14 cellular contexts compared by ENCODE assay signal in the genomic region with DNA sequence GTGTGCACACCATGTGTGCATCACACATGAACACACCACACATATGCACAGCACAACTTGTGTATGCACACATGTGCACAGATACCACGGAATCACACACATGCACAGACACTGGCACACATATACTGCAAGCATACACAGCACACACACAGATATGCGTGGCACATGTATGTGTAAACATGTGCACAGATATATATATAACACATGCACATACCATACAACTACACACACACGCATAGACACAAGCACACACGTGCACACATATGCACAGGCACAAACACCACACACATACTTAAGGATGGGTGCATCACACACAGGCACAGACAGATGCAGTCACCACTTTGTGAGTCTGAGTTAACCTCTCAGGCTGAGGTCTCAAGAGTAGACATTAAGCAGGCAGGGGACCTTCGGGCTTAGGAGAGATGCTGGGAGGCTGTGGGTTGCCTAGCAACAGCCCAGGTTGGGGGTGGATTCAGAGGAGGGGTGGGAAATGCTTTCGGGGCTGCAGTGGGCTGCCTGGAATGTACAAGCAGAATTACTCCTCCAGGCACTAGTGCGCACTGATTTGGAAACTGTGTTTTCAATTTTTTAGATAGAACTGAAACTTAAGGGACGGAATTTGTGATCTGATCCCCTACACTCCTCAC.
"Had no signal": no experiment of that assay in that cellular context is flagged by ENCODE, and none has a peak within 500 bp of the region (broad histone marks: within the 10 kb centered on the region; RNA-seq: fewer than 3 reads in every experiment).

No MANE protein-coding gene starts in this region.

- ATAC-seq: activated CD4-positive, CD25-positive, alpha-beta regulatory T cell treated with anti-CD3 and anti-CD28 coated beads, Interleukin-2, amount 50 U/mL, for 24 hours; gastrocnemius medialis; left cardiac atrium; stimulated activated naive B cell treated with anti-CD40 and anti-IgM and Interleukin-4, amounts not matched to agents 10 μg/mL and 1 μg/mL and 100 μg/mL, for 72 hours had no signal

- H3K36me3 ChIP-seq: lower lobe of right lung, ovary, transverse colon had no signal

- H3K9me3 ChIP-seq: gastrocnemius medialis, lower lobe of right lung, ovary, transverse colon had no signal

- DNase-seq: activated naive CD4-positive, alpha-beta T cell; activated naive CD8-positive, alpha-beta T cell treated with anti-CD3 and anti-CD28 coated beads, Interleukin-2, amount 10 ng/mL, durations not matched to agents 7 days and 5 days; erythroblast; gastrocnemius medialis; left cardiac atrium; lower lobe of right lung; ovary; stimulated activated CD4-positive, alpha-beta T cell treated with anti-CD3 and anti-CD28 coated beads, Interleukin-12 subunit alpha, Interleukin-12 subunit beta, amount 100 ng/mL, for 4 hours; stimulated activated naive B cell treated with anti-CD40 and anti-IgM and Interleukin-4, amounts not matched to agents 10 μg/mL and 1 μg/mL and 100 μg/mL, for 72 hours; T1000; transverse colon had no signal

- H3K36me3 Mint-ChIP-seq: activated naive CD8-positive, alpha-beta T cell treated with anti-CD3 and anti-CD28 coated beads, Interleukin-2, amount 10 ng/mL, durations not matched to agents 7 days and 5 days; mesothelial cell of epicardium had no signal

- H3K4me3 ChIP-seq: gastrocnemius medialis, lower lobe of right lung, ovary, transverse colon had no signal

- H3K27me3 ChIP-seq: gastrocnemius medialis, ovary, transverse colon had no signal

- H3K27ac ChIP-seq: gastrocnemius medialis, lower lobe of right lung, ovary, transverse colon had no signal

- H3K27ac Mint-ChIP-seq: activated naive CD8-positive, alpha-beta T cell treated with anti-CD3 and anti-CD28 coated beads, Interleukin-2, amount 10 ng/mL, durations not matched to agents 7 days and 5 days; mesothelial cell of epicardium; stimulated activated naive B cell treated with anti-CD40 and anti-IgM and Interleukin-4, amounts not matched to agents 10 μg/mL and 1 μg/mL and 100 μg/mL, for 72 hours had no signal

- H3K4me1 ChIP-seq: gastrocnemius medialis, lower lobe of right lung, transverse colon had no signal

- H3K4me3 Mint-ChIP-seq: activated naive CD8-positive, alpha-beta T cell treated with anti-CD3 and anti-CD28 coated beads, Interleukin-2, amount 10 ng/mL, durations not matched to agents 7 days and 5 days; mesothelial cell of epicardium; neural crest cell; stimulated activated naive B cell treated with anti-CD40 and anti-IgM and Interleukin-4, amounts not matched to agents 10 μg/mL and 1 μg/mL and 100 μg/mL, for 72 hours had no signal

- H3K4me1 Mint-ChIP-seq: activated naive CD8-positive, alpha-beta T cell treated with anti-CD3 and anti-CD28 coated beads, Interleukin-2, amount 10 ng/mL, durations not matched to agents 7 days and 5 days; stimulated activated naive B cell treated with anti-CD40 and anti-IgM and Interleukin-4, amounts not matched to agents 10 μg/mL and 1 μg/mL and 100 μg/mL, for 72 hours had no signal
